Comparison of ENCODE assay signal across 5 cellular contexts in genomic region chr4:143869925-143870324, GRCh38. TPM values are rescaled to one million over a fixed set of nuclear protein-coding genes. Genes with fewer than 3 reads are reported as not detected.
"Had no signal": no experiment of that assay in that cellular context is flagged by ENCODE, and none has a peak within 500 bp of the region (broad histone marks: within the 10 kb centered on the region; RNA-seq: fewer than 3 reads in every experiment).

No MANE protein-coding gene starts in this region.

RNA-seq across cellular contexts. Expression of gene GYPE, which starts 35.4 kb away (rescaled TPM):
- total RNA-seq: GM23338, H1, H4, H7, H9 had no signal
- polyA plus RNA-seq: H1 had no signal
